Comparison of ENCODE assay signal across 8 cellular contexts in genomic region chr1:102178483-102178882, GRCh38.
"Had no signal": no experiment of that assay in that cellular context is flagged by ENCODE, and none has a peak within 500 bp of the region (broad histone marks: within the 10 kb centered on the region; RNA-seq: fewer than 3 reads in every experiment).

No MANE protein-coding gene starts in this region.

- H3K27ac ChIP-seq: GM23248, KMS-11 had no signal

- H3K4me2 ChIP-seq: KMS-11 had no signal

- DNase-seq: GM23248, GOT3, H9, HCEC 1CT, KBM-7 had no signal

- FAIRE-seq: H54, HTR-8/SVneo had no signal

- H3K4me3 ChIP-seq: GM23248 had no signal

- H2AFZ ChIP-seq: GM23248 had no signal

- H3K9ac ChIP-seq: GM23248, KMS-11 had no signal
